ENCODE assay signal across 16 cellular contexts in the genomic region with DNA sequence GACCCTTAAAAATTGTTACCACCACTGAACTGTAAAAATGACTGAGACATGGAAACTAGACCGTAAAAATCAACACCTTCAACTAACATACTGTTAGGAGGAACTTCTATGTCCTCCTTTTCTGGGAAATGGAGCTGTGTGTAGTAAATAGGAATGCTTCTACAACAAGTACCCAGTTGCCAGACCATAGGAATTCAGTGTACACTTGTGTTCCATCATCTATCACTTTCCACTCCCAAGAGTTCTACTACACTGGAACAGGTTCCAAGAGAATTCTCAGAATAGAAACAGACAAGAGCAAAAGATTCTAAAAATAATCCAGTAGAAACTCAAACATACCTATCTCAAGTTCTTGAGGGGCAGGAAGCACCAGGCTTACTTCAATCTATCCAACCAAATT. TPM values are rescaled to one million over a fixed set of nuclear protein-coding genes. Genes with fewer than 3 reads are reported as not detected.
DNase-seq lines count a peak whose midpoint lies in the region; ATAC-seq and TF ChIP-seq lines count a peak whose summit lies in the region.
"Had no signal": no experiment of that assay in that cellular context is flagged by ENCODE, and none has a peak within 500 bp of the region (broad histone marks: within the 10 kb centered on the region; RNA-seq: fewer than 3 reads in every experiment).

No MANE protein-coding gene starts in this region.

- H3K27ac ChIP-seq in testis (peak overlapping the region; percentile 59 to 73), adrenal gland (no peak overlapping the region), WERI-Rb-1 (no peak overlapping the region)
- H3K27ac ChIP-seq: body of pancreas, spleen, transverse colon had no signal

- WGBS in testis, 2 donors: 61 to 63% methylated on average over 1 of the region's 1 CpG
- 86 to 100% (median 97%) methylated on average over 1 of the region's 1 CpG for WGBS in adrenal gland, 4 donors

- no peak for TF ChIP-seq CTCF in testis (IDR thresholded peaks at IDR 0.05)
- no peak for TF ChIP-seq CTCF in adrenal gland (IDR thresholded peaks at IDR 0.05)
- no peak for TF ChIP-seq CTCF in WERI-Rb-1 (IDR thresholded peaks at IDR 0.05; ENCODE audit: low read depth, low read length)

- H3K4me3 ChIP-seq in testis (no peak overlapping the region), adrenal gland (no peak overlapping the region), WERI-Rb-1 (ENCODE audit: low read depth, low read length) (no peak overlapping the region)
- H3K4me3 ChIP-seq: body of pancreas, spleen, transverse colon had no signal

- DNase-seq in activated T-cell treated with anti-CD3 and anti-CD28 coated beads, Interleukin-2, amount 50 U/mL, for 72 hours: no peak
- DNase-seq in activated T-cell treated with anti-CD3 and anti-CD28 coated beads, Interleukin-2, amount 50 U/mL, for 48 hours: no peak
- no peak for DNase-seq in left ventricle myocardium superior
- no peak for DNase-seq in testis
- DNase-seq in DMS79 (lab: John Stamatoyannopoulos, UW): no peak
- no peak for DNase-seq in adrenal gland
- DNase-seq in WERI-Rb-1: no peak
- DNase-seq: body of pancreas; CD8-positive, alpha-beta T cell; foreskin fibroblast; KG1; NCI-H1092; NCI-H2171 treated with DMSO at 0.1 percent for 48 hours; spleen; transverse colon had no signal

- H3K9me3 Mint-ChIP-seq in activated T-cell treated with anti-CD3 and anti-CD28 coated beads, Interleukin-2, amount 50 U/mL, for 72 hours: no peaks in the 10 kb centered on the region
- no peaks in the 10 kb centered on the region for H3K9me3 Mint-ChIP-seq in dendritic cell treated with granulocyte-macrophage colony-stimulating factor and Interleukin-4, amounts not matched to agents 40 ng/mL and 50 ng/mL, for 4 days
- H3K9me3 Mint-ChIP-seq: CD8-positive, alpha-beta T cell had no signal

- H3K27me3 Mint-ChIP-seq in activated T-cell treated with anti-CD3 and anti-CD28 coated beads, Interleukin-2, amount 50 U/mL, for 72 hours (ENCODE audit: low read depth): no peaks in the 10 kb centered on the region
- no peaks in the 10 kb centered on the region for H3K27me3 Mint-ChIP-seq in dendritic cell treated with granulocyte-macrophage colony-stimulating factor and Interleukin-4, amounts not matched to agents 40 ng/mL and 50 ng/mL, for 4 days

- TF ChIP-seq POLR2A in testis (IDR thresholded peaks at IDR 0.05): no peak
- no peak for TF ChIP-seq POLR2A in adrenal gland (IDR thresholded peaks at IDR 0.05)

- ATAC-seq in activated T-cell treated with anti-CD3 and anti-CD28 coated beads, Interleukin-2, amount 50 U/mL, for 72 hours (replicated peaks in 1 of 2): no peak
- peak; percentile 93 for ATAC-seq in left ventricle myocardium superior
- ATAC-seq: body of pancreas; CD8-positive, alpha-beta T cell had no signal

- H3K9me3 ChIP-seq in testis: no peaks in the 10 kb centered on the region
- no peaks in the 10 kb centered on the region for H3K9me3 ChIP-seq in adrenal gland (replicated peaks in 1 of 3)
- H3K9me3 ChIP-seq in WERI-Rb-1 (ENCODE audit: severe bottlenecking): no peaks in the 10 kb centered on the region
- H3K9me3 ChIP-seq: body of pancreas, spleen, transverse colon had no signal

- peak overlapping the region; percentile 25 for H3K27ac Mint-ChIP-seq in activated T-cell treated with anti-CD3 and anti-CD28 coated beads, Interleukin-2, amount 50 U/mL, for 72 hours
- H3K27ac Mint-ChIP-seq in dendritic cell treated with granulocyte-macrophage colony-stimulating factor and Interleukin-4, amounts not matched to agents 40 ng/mL and 50 ng/mL, for 4 days: peak overlapping the region; percentile 11
- H3K27ac Mint-ChIP-seq: CD8-positive, alpha-beta T cell had no signal

- no peak overlapping the region for H3K4me3 Mint-ChIP-seq in activated T-cell treated with anti-CD3 and anti-CD28 coated beads, Interleukin-2, amount 50 U/mL, for 72 hours
- no peak overlapping the region for H3K4me3 Mint-ChIP-seq in dendritic cell treated with granulocyte-macrophage colony-stimulating factor and Interleukin-4, amounts not matched to agents 40 ng/mL and 50 ng/mL, for 4 days
- H3K4me3 Mint-ChIP-seq: CD8-positive, alpha-beta T cell had no signal

- no peaks in the 10 kb centered on the region for H3K36me3 ChIP-seq in testis (ENCODE audit: low read depth, missing control alignments)
- H3K36me3 ChIP-seq in adrenal gland (replicated peaks in 1 of 2): no peaks in the 10 kb centered on the region
- peaks cover 16% of the 10 kb centered on the region for H3K36me3 ChIP-seq in WERI-Rb-1
- H3K36me3 ChIP-seq: transverse colon had no signal

- H3K4me1 ChIP-seq in testis: peaks cover 10% of the 10 kb centered on the region
- H3K4me1 ChIP-seq in adrenal gland (replicated peaks in 1 of 2): peaks cover 5 to 17% of the 10 kb centered on the region in 2 donors
- H3K4me1 ChIP-seq: spleen had no signal

- H3K27me3 ChIP-seq in testis: no peaks in the 10 kb centered on the region
- H3K27me3 ChIP-seq in adrenal gland: no peaks in the 10 kb centered on the region
- no peaks in the 10 kb centered on the region for H3K27me3 ChIP-seq in WERI-Rb-1 (ENCODE audit: insufficient read depth, low read depth, severe bottlenecking)
- H3K27me3 ChIP-seq: body of pancreas, spleen, transverse colon had no signal

- intact Hi-C loops in dendritic cell treated with granulocyte-macrophage colony-stimulating factor and Interleukin-4, amounts not matched to agents 40 ng/mL and 50 ng/mL, for 4 days (cut with micrococcal nuclease): no loop called here
- intact Hi-C loops in left ventricle myocardium superior (cut with micrococcal nuclease): no loop called here
- intact Hi-C loops in testis (cut with DNase I; ENCODE audit: low total_unique reads): no loop called here
- intact Hi-C loops in adrenal gland (cut with DNase I): loop anchor here in 1 of 2 donors (10.0 kb wide), 1 partner anchor 50 kb away; no protein-coding TSS in a partner anchor

- H3K4me1 Mint-ChIP-seq in activated T-cell treated with anti-CD3 and anti-CD28 coated beads, Interleukin-2, amount 50 U/mL, for 72 hours (ENCODE audit: low read depth): peaks cover 5% of the 10 kb centered on the region
- peaks cover 6% of the 10 kb centered on the region for H3K4me1 Mint-ChIP-seq in dendritic cell treated with granulocyte-macrophage colony-stimulating factor and Interleukin-4, amounts not matched to agents 40 ng/mL and 50 ng/mL, for 4 days (ENCODE audit: low read depth)

- H3K36me3 Mint-ChIP-seq in activated T-cell treated with anti-CD3 and anti-CD28 coated beads, Interleukin-2, amount 50 U/mL, for 72 hours (ENCODE audit: insufficient read depth in 2 of 2): peaks cover 0 to 6% of the 10 kb centered on the region in 2 donors
- H3K36me3 Mint-ChIP-seq in dendritic cell treated with granulocyte-macrophage colony-stimulating factor and Interleukin-4, amounts not matched to agents 40 ng/mL and 50 ng/mL, for 4 days (ENCODE audit: low read depth): peaks cover 14% of the 10 kb centered on the region

RNA-seq across cellular contexts. Expression of gene UBAP2, which starts 23.6 kb away (rescaled TPM):
- total RNA-seq in activated T-cell treated with anti-CD3 and anti-CD28 coated beads, Interleukin-2, amount 50 U/mL, for 72 hours: 10 to 100 TPM; 32.1 to 34.5 TPM
- total RNA-seq in left ventricle myocardium superior (34.9 TPM), testis (10 to 100 TPM; 72.1 to 78.5 TPM), adrenal gland (10 to 100 TPM; 20.9 to 60.0 (median 40.9) TPM)
- polyA plus RNA-seq in testis (ENCODE audit: insufficient read depth, low read depth, low replicate concordance) (94.2 TPM), adrenal gland (10 to 100 TPM; 21.7 to 59.4 (median 29.0) TPM)

Comparison
In these comparisons a context has a peak if more than half of its experiments do, and no peak if none do; other contexts are left out.
1. H3K27ac ChIP-seq: peak in testis (2 of 2); none in adrenal gland (0 of 5) and WERI-Rb-1 (single experiment).